ENCODE assay signal across 18 cellular contexts in genomic region chr2:97953867-97954266, GRCh38. TPM values are rescaled to one million over a fixed set of nuclear protein-coding genes. Genes with fewer than 3 reads are reported as not detected.
DNase-seq lines count a peak whose midpoint lies in the region; ATAC-seq, FAIRE-seq and TF ChIP-seq lines count a peak whose summit lies in the region.
"Had no signal": no experiment of that assay in that cellular context is flagged by ENCODE, and none has a peak within 500 bp of the region (broad histone marks: within the 10 kb centered on the region; RNA-seq: fewer than 3 reads in every experiment).

No MANE protein-coding gene starts in this region.

- TF ChIP-seq POLR2A in GM12878 (IDR thresholded peaks at IDR 0.05; ENCODE audit: low read depth, low read length): no peak

- peaks cover 55 to 87% (median 69%) of the 10 kb centered on the region in 4 donors for H3K4me1 Mint-ChIP-seq in CD4-positive, alpha-beta memory T cell
- H3K4me1 Mint-ChIP-seq in natural killer cell: peaks cover 66 to 78% of the 10 kb centered on the region in 2 donors

- ATAC-seq in GM12878: peak; percentile 43
- no peak for ATAC-seq in natural killer cell
- no peak for ATAC-seq in activated naive CD4-positive, alpha-beta T cell treated with anti-CD3 and anti-CD28 coated beads, Interleukin-2, amount 50 U/mL, for 72 hours

- peaks cover 0 to 4% (median 0%) of the 10 kb centered on the region in 8 donors for H3K9me3 Mint-ChIP-seq in CD4-positive, alpha-beta memory T cell
- no peaks in the 10 kb centered on the region for H3K9me3 Mint-ChIP-seq in natural killer cell
- H3K9me3 Mint-ChIP-seq in activated naive CD4-positive, alpha-beta T cell treated with anti-CD3 and anti-CD28 coated beads, Interleukin-2, amount 50 U/mL, for 72 hours: peaks cover 0 to 5% of the 10 kb centered on the region in 2 donors
- H3K9me3 Mint-ChIP-seq: CD4-positive, CD25-positive, alpha-beta regulatory T cell had no signal

- intact Hi-C loops in CD4-positive, alpha-beta memory T cell (cut with micrococcal nuclease): no loop called here
- intact Hi-C loops in GM12878 (cut with micrococcal nuclease; ENCODE audit: unreplicated experiment) (loop anchor here (10.0 kb wide), 1 partner anchor 431 kb away; no protein-coding TSS in a partner anchor), natural killer cell (cut with micrococcal nuclease) (no loop called here)

- RAD21 ChIA-PET in GM12878 (lab: Charles Lee; ENCODE audit: unreplicated experiment): interaction anchor here (1.2 to 4.9 kb wide), 3 partner anchors 18 to 41 kb away, joined by 4 to 28 read pairs (median 15); no protein-coding TSS in a partner anchor

- CTCF ChIA-PET in CD4-positive, alpha-beta memory T cell (lab: Charles Lee; ENCODE audit: partially characterized antibody): no interaction called here
- CTCF ChIA-PET in GM12878 (lab: Yijun Ruan, JAX): interaction anchor here (1.1 to 4.2 kb wide), 5 partner anchors 17 to 147 kb away, joined by 3 to 13 read pairs (median 3); no protein-coding TSS in a partner anchor

- H4K20me1 ChIP-seq in GM12878 (ENCODE audit: control insufficient read depth, insufficient read depth): peaks cover 2% of the 10 kb centered on the region; the same call in 1 of the 2 replicates

- SMC1A ChIA-PET in GM12878 (lab: Charles Lee; ENCODE audit: uncharacterized antibody, unreplicated experiment): interaction anchor here (1.0 to 6.2 kb wide), 11 partner anchors 9 to 74 kb away, joined by 3 to 35 read pairs (median 4); no protein-coding TSS in a partner anchor

- peaks cover 0 to 7% of the 10 kb centered on the region in 2 donors for H3K36me3 Mint-ChIP-seq in CD4-positive, alpha-beta memory T cell
- no peaks in the 10 kb centered on the region for H3K36me3 Mint-ChIP-seq in natural killer cell
- peaks cover 0 to 6% of the 10 kb centered on the region in 2 donors for H3K36me3 Mint-ChIP-seq in activated naive CD4-positive, alpha-beta T cell treated with anti-CD3 and anti-CD28 coated beads, Interleukin-2, amount 50 U/mL, for 72 hours

- no TSS peak for BruUV-seq in GM12878 (replicated peaks; lab: Mats Ljungman, UMichigan)

- no peak overlapping the region for H3K27ac ChIP-seq in CD4-positive, alpha-beta memory T cell (ENCODE audit: low read depth, low read length)
- H3K27ac ChIP-seq in GM12878 (ENCODE audit: control insufficient read depth, insufficient read depth): peak overlapping the region; percentile 45; the same call in 1 of the 2 replicates

- H3K27me3 Mint-ChIP-seq in CD4-positive, alpha-beta memory T cell: no peaks in the 10 kb centered on the region
- no peaks in the 10 kb centered on the region for H3K27me3 Mint-ChIP-seq in natural killer cell (ENCODE audit: low read depth in 2 of 2)
- H3K27me3 Mint-ChIP-seq: CD4-positive, CD25-positive, alpha-beta regulatory T cell had no signal

- H3K36me3 ChIP-seq in CD4-positive, alpha-beta memory T cell (ENCODE audit: insufficient read depth, low read length): no peaks in the 10 kb centered on the region
- no peaks in the 10 kb centered on the region for H3K36me3 ChIP-seq in GM12878 (ENCODE audit: control insufficient read depth in 2 of 2, insufficient read depth in 2 of 2, low read length in 1 of 2)

- H3K4me3 Mint-ChIP-seq in CD4-positive, alpha-beta memory T cell: peak overlapping the region in 5 of 8 donors; percentile 8 to 51 (median 37)
- H3K4me3 Mint-ChIP-seq in natural killer cell: peak overlapping the region; percentile 14

- WGBS in GM12878 (ENCODE audit: insufficient coverage, insufficient replicate concordance, low lambda C conversion rate, missing lambda C conversion rate): 38% methylated on average over 4 of the region's 4 CpGs

- no peak overlapping the region for H3K9ac ChIP-seq in GM12878 (ENCODE audit: control insufficient read depth, insufficient read depth, low read length)
- H3K9ac ChIP-seq: SK-N-SH had no signal

- POLR2A ChIA-PET in CD4-positive, alpha-beta memory T cell (lab: Charles Lee; ENCODE audit: partially characterized antibody): no interaction called here
- POLR2A ChIA-PET in GM12878 (lab: Charles Lee): interaction anchor here (1.0 to 1.1 kb wide), 2 partner anchors 17 to 72 kb away, joined by 3 read pairs; no protein-coding TSS in a partner anchor

- in situ Hi-C loops in GM12878 (cut with MboI): no loop called here

- H3K27me3 ChIP-seq in CD4-positive, alpha-beta memory T cell (ENCODE audit: insufficient read depth, low read length): no peaks in the 10 kb centered on the region
- H3K27me3 ChIP-seq in GM12878 (replicated peaks in 1 of 2; ENCODE audit: control insufficient read depth in 2 of 2, insufficient read depth in 2 of 2, low read length in 1 of 2): no peaks in the 10 kb centered on the region

- peak overlapping the region; percentile 59 for H3K4me2 ChIP-seq in GM12878 (ENCODE audit: control insufficient read depth, insufficient read depth)
- H3K4me2 ChIP-seq: SK-N-SH had no signal

- no peak overlapping the region for H2AFZ ChIP-seq in GM12878 (ENCODE audit: control insufficient read depth, low read depth, low read length)

- no peak for DNase-seq in CD4-positive, alpha-beta memory T cell
- peak; percentile 67 for DNase-seq in NAMALWA (ENCODE audit: low spot score)
- DNase-seq in GM12878 (ENCODE audit: low read depth, low spot score): no peak
- DNase-seq in natural killer cell: no peak
- DNase-seq in D721Med (ENCODE audit: insufficient read length, low spot score): no peak
- no peak for DNase-seq in activated naive CD4-positive, alpha-beta T cell treated with anti-CD3 and anti-CD28 coated beads, Interleukin-2, amount 50 U/mL, for 72 hours (ENCODE audit: low spot score in 2 of 2)
- DNase-seq in DMS 273 treated with DMSO at 0.1 percent for 48 hours (lab: John Stamatoyannopoulos, UW): no peak
- DNase-seq: Calu3; CD4-positive, CD25-positive, alpha-beta regulatory T cell; DMS79; HCEC 1CT; IMR-90; NCI-H1436; NCI-H2029; NCI-H774; SHP77; SK-N-SH had no signal

- no peak for TF ChIP-seq CTCF in GM12878 (IDR thresholded peaks at IDR 0.05 in 2 of 3, conservative IDR thresholded peaks at IDR 0.05 in 1 of 3; ENCODE audit: control insufficient read depth in 2 of 3, extremely low read depth in 1 of 3, insufficient read depth in 1 of 3, low read depth in 3 of 3, low read length in 3 of 3)
- no peak for TF ChIP-seq CTCF in natural killer cell (IDR thresholded peaks at IDR 0.05)
- no peak for TF ChIP-seq CTCF in D721Med (IDR thresholded peaks at IDR 0.05; ENCODE audit: insufficient read depth, missing control alignments)

- no peak for FAIRE-seq in GM12878 (lab: Jason Lieb, UNC)
- no peak for FAIRE-seq in D721Med (lab: Jason Lieb, UNC)
- FAIRE-seq: RCC 7860 had no signal

- no peak overlapping the region for H3K4me3 ChIP-seq in CD4-positive, alpha-beta memory T cell (ENCODE audit: low read length in 2 of 2)
- H3K4me3 ChIP-seq in GM12878: no peak overlapping the region; the same call in 1 of the 2 replicates

- no peaks in the 10 kb centered on the region for H3K9me3 ChIP-seq in CD4-positive, alpha-beta memory T cell (ENCODE audit: control insufficient read depth in 1 of 2, low read length in 2 of 2)
- H3K9me3 ChIP-seq in GM12878 (replicated peaks; ENCODE audit: control insufficient read depth, insufficient read depth, low read length): peaks cover 3% of the 10 kb centered on the region; the same call in 2 of the 3 replicates
- H3K9me3 ChIP-seq: SK-N-SH had no signal

- TF ChIP-seq EP300 in GM12878 (IDR thresholded peaks at IDR 0.05; ENCODE audit: borderline replicate concordance in 1 of 2, control insufficient read depth in 1 of 2, low read depth in 2 of 2, low read length in 2 of 2): no peak

- H3K4me1 ChIP-seq in CD4-positive, alpha-beta memory T cell (ENCODE audit: insufficient read depth, low read length): peaks cover 45% of the 10 kb centered on the region
- H3K4me1 ChIP-seq in GM12878 (ENCODE audit: control insufficient read depth, insufficient read depth, low read length): peaks cover 50% of the 10 kb centered on the region

- no peak overlapping the region for H3K27ac Mint-ChIP-seq in CD4-positive, alpha-beta memory T cell
- peak overlapping the region; percentile 8 to 30 for H3K27ac Mint-ChIP-seq in natural killer cell
- no peak overlapping the region for H3K27ac Mint-ChIP-seq in activated naive CD4-positive, alpha-beta T cell treated with anti-CD3 and anti-CD28 coated beads, Interleukin-2, amount 50 U/mL, for 72 hours

- TF ChIP-seq RAD21 in GM12878 (IDR thresholded peaks at IDR 0.05; ENCODE audit: insufficient read depth, low read depth, low read length): no peak

- peaks cover 71% of the 10 kb centered on the region for H3K79me2 ChIP-seq in GM12878 (ENCODE audit: control insufficient read depth, insufficient read depth, low read length)

RNA-seq across cellular contexts. Expression of gene TMEM131, which starts 41.9 kb away (rescaled TPM):
- 10 to 100 TPM; 47.5 to 47.6 TPM for total RNA-seq in CD4-positive, alpha-beta memory T cell
- polyA plus RNA-seq in CD4-positive, alpha-beta memory T cell: 10 to 100 TPM in 1 of 2 donors, 1 to 10 TPM in 1; 6.3 to 15.3 TPM
- 305 and 317 TPM in 2 replicates for total RNA-seq in GM12878 (2013; cell fraction: nucleolus; rRNA removed)
- 17.0 and 17.3 TPM in 2 replicates for total RNA-seq in GM12878 (2014; rRNA removed)
- total RNA-seq in GM12878 (2014; rRNA removed; fragmentation: Illumina TruSeq; extraction: Trizol): 24.1 and 24.4 TPM in 2 replicates
- total RNA-seq in GM12878 (2021): 46.8 and 48.2 TPM in 2 replicates
- polyA plus RNA-seq in GM12878 (2011; ENCODE audit: low read depth): 17.6 TPM
- polyA plus RNA-seq in GM12878 (2011; rRNA removed): 24.0 and 28.9 TPM in 2 replicates
- polyA plus RNA-seq in GM12878 (2011; cell fraction: cytosol; rRNA removed): 15.7 and 18.7 TPM in 2 replicates
- polyA plus RNA-seq in GM12878 (2011; cell fraction: nucleus; rRNA removed): 85.3 and 85.6 TPM in 2 replicates
- 26.0 and 29.7 TPM in 2 replicates for polyA plus RNA-seq in GM12878 (2012)
- 47.3 and 65.5 TPM in 2 replicates for polyA plus RNA-seq in GM12878 (2014; fragmentation: Illumina TruSeq; extraction: Trizol)
- 1 to 10 TPM; 6.0 to 8.1 TPM for polyA plus RNA-seq in GM12878 (2014; fragmentation: Nextera tagmentation; extraction: Ambion mirVana)
- polyA plus RNA-seq in GM12878 (2014; rRNA removed): 27.7 and 30.3 TPM in 2 replicates
- 10 to 100 TPM in 1 of 2 experiments, 1 to 10 TPM in 1; 8.4 to 22.3 TPM for polyA plus RNA-seq in GM12878 (2016; fragmentation: Nextera tagmentation; extraction: Ambion mirVana)
- polyA minus RNA-seq in GM12878 (2011; rRNA and poly(A)+ RNA removed): 39.7 and 51.5 TPM in 2 replicates
- polyA minus RNA-seq in GM12878 (2011; cell fraction: cytosol; rRNA and poly(A)+ RNA removed): 13.6 and 20.6 TPM in 2 replicates
- 61.7 and 86.0 TPM in 2 replicates for polyA minus RNA-seq in GM12878 (2011; cell fraction: nucleus; rRNA and poly(A)+ RNA removed)
- 10 to 100 TPM; 44.8 to 72.1 (median 67.1) TPM for total RNA-seq in natural killer cell
- total RNA-seq in activated naive CD4-positive, alpha-beta T cell treated with anti-CD3 and anti-CD28 coated beads, Interleukin-2, amount 50 U/mL, for 72 hours: 10 to 100 TPM; 29.0 to 31.7 TPM

Comparison
In these comparisons a context has a peak if more than half of its experiments do, and no peak if none do; other contexts are left out.
1. H3K27ac Mint-ChIP-seq: peak in natural killer cell (2 of 2); none in CD4-positive, alpha-beta memory T cell (0 of 7) and activated naive CD4-positive, alpha-beta T cell treated with anti-CD3 and anti-CD28 coated beads, Interleukin-2, amount 50 U/mL, for 72 hours (0 of 2).